14 cellular contexts compared by ENCODE assay signal in genomic region chr5:91139572-91140200, GRCh38.
A peak's percentile ranks its signal among the peaks of the same experiment; 100 is the strongest.
DNase-seq lines count a peak whose midpoint lies in the region; ATAC-seq, FAIRE-seq and TF ChIP-seq lines count a peak whose summit lies in the region.
"Had no signal": no experiment of that assay in that cellular context is flagged by ENCODE, and none has a peak within 500 bp of the region (broad histone marks: within the 10 kb centered on the region; RNA-seq: fewer than 3 reads in every experiment).

No MANE protein-coding gene starts in this region.

- H3K27me3 ChIP-seq in right lobe of liver (no peaks in the 10 kb centered on the region), HepG2 (ENCODE audit: control insufficient read depth in 1 of 2, insufficient read depth in 2 of 2, low read length in 2 of 2) (peaks cover 0 to 4% of the 10 kb centered on the region in 2 experiments; a peak in 2 of 5 replicates), endothelial cell of umbilical vein (ENCODE audit: control insufficient read depth in 2 of 2, insufficient read depth in 2 of 2, low read length in 2 of 2) (no peaks in the 10 kb centered on the region), hepatocyte (no peaks in the 10 kb centered on the region)
- H3K27me3 ChIP-seq: Peyer's patch had no signal

- H3K79me2 ChIP-seq in HepG2 (ENCODE audit: insufficient read depth, low read length) (no peaks in the 10 kb centered on the region), endothelial cell of umbilical vein (ENCODE audit: control insufficient read depth, insufficient read depth, low read length) (no peaks in the 10 kb centered on the region), hepatocyte (no peaks in the 10 kb centered on the region)

- no peak for FAIRE-seq in HepG2 (lab: Jason Lieb, UNC)
- FAIRE-seq in endothelial cell of umbilical vein (lab: Jason Lieb, UNC), result no peak

- H3K9me1 ChIP-seq in endothelial cell of umbilical vein (replicated peaks; ENCODE audit: control insufficient read depth, extremely low read depth, insufficient read depth, low read length), result no peaks in the 10 kb centered on the region

- BruUV-seq in HepG2 (replicated peaks; lab: Mats Ljungman, UMichigan) (no TSS peak), endothelial cell of umbilical vein (replicated peaks; lab: Mats Ljungman, UMichigan) (no TSS peak)

- CTCF ChIA-PET in HepG2 (lab: Yijun Ruan, JAX; ENCODE audit: low intra/inter-chr PET ratio, low total read pairs) (no interaction called here), endothelial cell of umbilical vein (lab: Charles Lee) (no interaction called here)

- peak; percentile 41 to 62 (median 56) for ATAC-seq in right lobe of liver
- no peak for ATAC-seq in HepG2
- ATAC-seq in mucosa of descending colon, result peak; percentile 69

- no peak overlapping the region for H2AFZ ChIP-seq in HepG2 (ENCODE audit: low read length)
- H2AFZ ChIP-seq in endothelial cell of umbilical vein (ENCODE audit: low read depth, low read length), result peak overlapping the region; percentile 4
- H2AFZ ChIP-seq in hepatocyte, result no peak overlapping the region

- H3K4me1 ChIP-seq in right lobe of liver (peaks cover 0 to 5% (median 2%) of the 10 kb centered on the region in 4 donors), HepG2 (ENCODE audit: insufficient read depth, low read length) (no peaks in the 10 kb centered on the region), endothelial cell of umbilical vein (ENCODE audit: control insufficient read depth, extremely low read depth, insufficient read depth, low read length) (peaks cover 1% of the 10 kb centered on the region), mucosa of descending colon (ENCODE audit: low read depth) (peaks cover 6% of the 10 kb centered on the region), hepatocyte (ENCODE audit: insufficient read depth) (peaks cover 2% of the 10 kb centered on the region)

- in situ Hi-C loops in HepG2 (cut with HindIII; ENCODE audit: extremely low pct_ligation_motif_present, low pct_unique_long_range_greater_than_20kb), result no loop called here

- H3K4me3 ChIP-seq in right lobe of liver, result no peak overlapping the region
- no peak overlapping the region for H3K4me3 ChIP-seq in HepG2 (replicated peaks in 1 of 3; ENCODE audit: insufficient read depth in 1 of 3, low read depth in 2 of 3, low read length in 3 of 3)
- H3K4me3 ChIP-seq in endothelial cell of umbilical vein (replicated peaks in 1 of 3; ENCODE audit: insufficient read depth in 1 of 3, low read depth in 1 of 3, low read length in 3 of 3), result no peak overlapping the region
- H3K4me3 ChIP-seq in mucosa of descending colon, result no peak overlapping the region
- no peak overlapping the region for H3K4me3 ChIP-seq in hepatocyte
- H3K4me3 ChIP-seq: Peyer's patch had no signal

- POLR2A ChIA-PET in HepG2 (lab: Yijun Ruan, JAX) (no interaction called here), endothelial cell of umbilical vein (lab: Charles Lee) (no interaction called here)

- dilution Hi-C loops in endothelial cell of umbilical vein (cut with MboI; ENCODE audit: extremely low pct_ligation_motif_present, low sequenced_read_pairs), result no loop called here

- no peak for TF ChIP-seq POLR2A in right lobe of liver (IDR thresholded peaks at IDR 0.05)
- TF ChIP-seq POLR2A in HepG2 (IDR thresholded peaks at IDR 0.05; ENCODE audit: insufficient read depth in 1 of 2, low read depth in 2 of 2, low read length in 2 of 2), result no peak
- no peak for TF ChIP-seq POLR2A in endothelial cell of umbilical vein (IDR thresholded peaks at IDR 0.05; ENCODE audit: low read depth, low read length)

- H3K4me2 ChIP-seq in HepG2 (ENCODE audit: low read depth, low read length) (no peak overlapping the region), endothelial cell of umbilical vein (ENCODE audit: insufficient read depth, low read length) (no peak overlapping the region), hepatocyte (no peak overlapping the region)

- H4K20me1 ChIP-seq in HepG2 (ENCODE audit: insufficient read depth, low read length) (no peaks in the 10 kb centered on the region), endothelial cell of umbilical vein (replicated peaks; ENCODE audit: control insufficient read depth, extremely low read depth, insufficient read depth, low read length) (no peaks in the 10 kb centered on the region), hepatocyte (ENCODE audit: insufficient read depth, poor library complexity, severe bottlenecking) (no peaks in the 10 kb centered on the region)

- H3K9me3 ChIP-seq in right lobe of liver, result no peaks in the 10 kb centered on the region
- no peaks in the 10 kb centered on the region for H3K9me3 ChIP-seq in HepG2 (ENCODE audit: low read length)
- H3K9me3 ChIP-seq in endothelial cell of umbilical vein (replicated peaks; ENCODE audit: control insufficient read depth, insufficient read depth, low read length), result no peaks in the 10 kb centered on the region
- H3K9me3 ChIP-seq in mucosa of descending colon, result no peaks in the 10 kb centered on the region
- H3K9me3 ChIP-seq in hepatocyte (ENCODE audit: low read depth), result no peaks in the 10 kb centered on the region
- H3K9me3 ChIP-seq: Caco-2, Peyer's patch had no signal

- TF ChIP-seq CTCF in right lobe of liver (IDR thresholded peaks at IDR 0.05) (no peak), HepG2 (CRISPR knock-in tag; IDR thresholded peaks at IDR 0.05) (no peak), endothelial cell of umbilical vein (IDR thresholded peaks at IDR 0.05; ENCODE audit: extremely low read depth in 1 of 2, insufficient read depth in 1 of 2, low read depth in 1 of 2, low read length in 2 of 2) (no peak), mucosa of descending colon (IDR thresholded peaks at IDR 0.05) (no peak), hepatocyte (IDR thresholded peaks at IDR 0.05; ENCODE audit: poor library complexity) (no peak)

- DNase-seq in right lobe of liver (no peak), HepG2 (ENCODE audit: low spot score) (no peak), endothelial cell of umbilical vein (ENCODE audit: low read depth, low spot score) (peak; percentile 32), mucosa of descending colon (no peak), NAMALWA (ENCODE audit: low spot score) (no peak), SIG-M5 (lab: John Stamatoyannopoulos, UW) (no peak), kidney glomerular epithelial cell (lab: John Stamatoyannopoulos, UW) (no peak), hepatocyte (ENCODE audit: low spot score) (no peak)
- DNase-seq: Caco-2, GF-D8, NCI-H187 treated with DMSO at 0.1 percent for 48 hours, NCI-H748 treated with DMSO at 0.1 percent for 48 hours, Peyer's patch, SW 1271 had no signal

- intact Hi-C loops in right lobe of liver (cut with DNase I), result no loop called here
- intact Hi-C loops in HepG2 (cut with micrococcal nuclease; ENCODE audit: unreplicated experiment), result no loop called here
- intact Hi-C loops in endothelial cell of umbilical vein (cut with micrococcal nuclease), result no loop called here
- intact Hi-C loops in mucosa of descending colon (cut with DNase I, micrococcal nuclease), result no loop called here

- TF ChIP-seq EP300 in HepG2 (IDR thresholded peaks at IDR 0.05; ENCODE audit: low read depth in 2 of 2, low read length in 2 of 2) (no peak), HepG2 (CRISPR knock-in tag; IDR thresholded peaks at IDR 0.05; ENCODE audit: borderline replicate concordance) (no peak)

- no peak overlapping the region for H3K9ac ChIP-seq in HepG2 (ENCODE audit: insufficient read depth, low read depth, low read length)
- H3K9ac ChIP-seq in endothelial cell of umbilical vein (replicated peaks; ENCODE audit: extremely low read depth, insufficient read depth, low read length), result no peak overlapping the region

- H3K36me3 ChIP-seq in right lobe of liver (no peaks in the 10 kb centered on the region), HepG2 (replicated peaks in 1 of 2; ENCODE audit: control insufficient read depth in 1 of 2, insufficient read depth in 2 of 2, low read length in 2 of 2) (no peaks in the 10 kb centered on the region), endothelial cell of umbilical vein (ENCODE audit: control insufficient read depth in 2 of 2, extremely low read depth in 1 of 2, insufficient read depth in 2 of 2, low read length in 2 of 2) (no peaks in the 10 kb centered on the region), mucosa of descending colon (ENCODE audit: low read depth) (no peaks in the 10 kb centered on the region), hepatocyte (replicated peaks; ENCODE audit: insufficient read depth, low read depth) (no peaks in the 10 kb centered on the region)
- H3K36me3 ChIP-seq: Peyer's patch had no signal

- H3K27ac ChIP-seq in right lobe of liver (no peak overlapping the region), HepG2 (ENCODE audit: extremely low read length, insufficient read depth, low read length) (no peak overlapping the region), endothelial cell of umbilical vein (ENCODE audit: insufficient read depth, low read depth, low read length) (no peak overlapping the region), hepatocyte (no peak overlapping the region)

- H3K9me2 ChIP-seq in hepatocyte (replicated peaks; ENCODE audit: insufficient read depth), result no peaks in the 10 kb centered on the region

- TF ChIP-seq RAD21 in HepG2 (CRISPR knock-in tag; IDR thresholded peaks at IDR 0.05), result no peak

TF ChIP-seq in HepG2, 621 proteins besides CTCF, POLR2A, EP300 and RAD21 (continues in another document):
- TF ChIP-seq NFIB (CRISPR knock-in tag; IDR thresholded peaks at IDR 0.05; ENCODE audit: borderline replicate concordance) (no peak), HHEX (CRISPR knock-in tag; IDR thresholded peaks at IDR 0.05) (no peak), ZNF34 (CRISPR knock-in tag; IDR thresholded peaks at IDR 0.05; ENCODE audit: borderline replicate concordance) (no peak)

TF ChIP-seq in endothelial cell of umbilical vein, 7 proteins besides CTCF, POLR2A, EP300 and RAD21:
- TF ChIP-seq EZH2 (IDR thresholded peaks at IDR 0.05; ENCODE audit: borderline replicate concordance, low read depth, low read length, severe bottlenecking), result no peak
- no peak for TF ChIP-seq POLR2AphosphoS5 (IDR thresholded peaks at IDR 0.05; ENCODE audit: insufficient read depth, low read depth, low read length)
- no peak for TF ChIP-seq FOS (IDR thresholded peaks at IDR 0.05; ENCODE audit: borderline replicate concordance, insufficient read depth, low read length)
- no peak for TF ChIP-seq GATA2 (IDR thresholded peaks at IDR 0.05; ENCODE audit: insufficient read depth, insufficient read length, low read depth, low read length)
